ENCODE assay signal across 9 cellular contexts in the genomic region with DNA sequence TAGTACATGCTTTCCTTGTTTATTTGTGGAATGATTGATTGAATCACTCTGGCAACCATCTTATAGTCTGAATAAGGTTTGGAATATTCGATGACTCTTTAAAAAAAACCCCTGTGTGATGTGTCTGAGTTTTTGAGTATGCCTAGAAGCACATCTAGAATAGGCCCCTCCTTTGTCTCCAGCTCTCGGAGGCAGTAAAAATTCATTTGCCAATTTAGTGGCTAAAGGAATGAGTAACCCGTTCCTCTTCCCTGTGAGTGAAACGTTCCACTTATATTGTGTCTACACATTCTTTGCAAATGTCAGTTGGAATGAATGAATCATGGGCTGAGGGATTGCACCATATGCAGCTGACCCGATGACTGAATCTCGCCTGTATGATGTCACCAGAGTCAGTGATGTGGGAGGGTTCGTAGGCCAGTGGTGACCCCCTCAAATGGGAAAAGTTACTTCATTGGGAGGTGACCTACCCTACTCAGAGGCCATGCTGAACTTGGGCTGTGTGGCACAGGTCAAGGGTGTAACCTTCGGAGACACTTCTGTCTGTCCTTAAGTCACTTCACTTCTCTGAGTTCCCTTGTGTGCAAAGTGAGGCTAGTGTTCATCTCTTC. TPM values are rescaled to one million over a fixed set of nuclear protein-coding genes. Genes with fewer than 3 reads are reported as not detected.
DNase-seq lines count a peak whose midpoint lies in the region; ATAC-seq and TF ChIP-seq lines count a peak whose summit lies in the region.
"Had no signal": no experiment of that assay in that cellular context is flagged by ENCODE, and none has a peak within 500 bp of the region (broad histone marks: within the 10 kb centered on the region; RNA-seq: fewer than 3 reads in every experiment).

No MANE protein-coding gene starts in this region.

- H4K20me1 ChIP-seq in PC-3 (ENCODE audit: low read length) (no peaks in the 10 kb centered on the region), GM23338 (replicated peaks; ENCODE audit: insufficient read depth) (no peaks in the 10 kb centered on the region)

- DNase-seq in DMS53 (lab: John Stamatoyannopoulos, UW) (peak; percentile 14), DMS53 treated with DMSO at 0.1 percent for 48 hours (lab: John Stamatoyannopoulos, UW; ENCODE audit: unreplicated experiment) (no peak), PC-3 (peak; percentile 100), dermis blood vessel endothelial cell (peak; percentile 81), GM23338 (ENCODE audit: low spot score) (no peak), NCI-H510A treated with DMSO at 0.1 percent for 48 hours (lab: John Stamatoyannopoulos, UW) (no peak)

- H3K36me3 Mint-ChIP-seq in GM23338 (ENCODE audit: low read depth): no peaks in the 10 kb centered on the region

- H3F3A ChIP-seq in PC-3 (ENCODE audit: low read length, unreplicated experiment) (no peaks in the 10 kb centered on the region), GM23338 (replicated peaks; ENCODE audit: low read depth) (0 out of 2 replicates have a peak, but pooled peaks cover 2% of the 10 kb centered on the region)

- peaks cover 3% of the 10 kb centered on the region for H3K27me3 Mint-ChIP-seq in GM23338 (ENCODE audit: insufficient read depth, low read depth, poor library complexity)

- TF ChIP-seq CTCF in PC-3 (conservative IDR thresholded peaks at IDR 0.05; ENCODE audit: low read depth, low read length) (no peak), GM23338 (conservative IDR thresholded peaks at IDR 0.05; ENCODE audit: low read depth in 2 of 2) (no peak)

- H3K27me3 ChIP-seq in PC-3 (ENCODE audit: low read length) (no peaks in the 10 kb centered on the region), skeletal muscle satellite cell (ENCODE audit: control insufficient read depth, insufficient read depth, low read length) (no peaks in the 10 kb centered on the region), GM23338 (ENCODE audit: insufficient read depth) (no peaks in the 10 kb centered on the region)

- H3K9ac ChIP-seq in PC-3 (ENCODE audit: low read length) (peak overlapping the region; percentile 44), skeletal muscle satellite cell (ENCODE audit: low read depth, low read length) (peak overlapping the region; percentile 51)

- H3K4me2 ChIP-seq in PC-3 (ENCODE audit: low read length) (peak overlapping the region; percentile 11; the same call in 1 of the 2 replicates), skeletal muscle satellite cell (ENCODE audit: low read length) (no peak overlapping the region), GM23338 (no peak overlapping the region)

- no peaks in the 10 kb centered on the region for H3K36me3 ChIP-seq in PC-3 (ENCODE audit: low read depth, low read length)
- H3K36me3 ChIP-seq in skeletal muscle satellite cell (ENCODE audit: insufficient read depth, low read length): no peaks in the 10 kb centered on the region
- no peaks in the 10 kb centered on the region for H3K36me3 ChIP-seq in GM23338 (ENCODE audit: insufficient read depth)

- CTCF ChIA-PET in PC-3 (lab: Charles Lee): interaction anchor here (0.6 to 0.7 kb wide), 3 partner anchors 11 to 477 kb away, joined by 3 to 6 read pairs (median 4); no protein-coding TSS in a partner anchor

- H3K79me2 ChIP-seq in PC-3 (ENCODE audit: low read length): no peaks in the 10 kb centered on the region
- no peaks in the 10 kb centered on the region for H3K79me2 ChIP-seq in GM23338 (replicated peaks; ENCODE audit: insufficient read depth)

- no peaks in the 10 kb centered on the region for H3K9me2 ChIP-seq in PC-3 (replicated peaks; ENCODE audit: low read length)
- no peaks in the 10 kb centered on the region for H3K9me2 ChIP-seq in GM23338 (ENCODE audit: insufficient read depth)

- H2AFZ ChIP-seq in PC-3 (ENCODE audit: low read length) (no peak overlapping the region), GM23338 (no peak overlapping the region)

- no peak overlapping the region for H3K4me3 ChIP-seq in PC-3 (ENCODE audit: low read length)
- H3K4me3 ChIP-seq in skeletal muscle satellite cell (ENCODE audit: low read length): no peak overlapping the region
- H3K4me3 ChIP-seq in GM23338: no peak overlapping the region

- H3K27ac ChIP-seq in PC-3 (ENCODE audit: low read length) (peak overlapping the region; percentile 77), GM23338 (ENCODE audit: low read depth) (no peak overlapping the region)
- H3K27ac ChIP-seq: 22Rv1 had no signal

- no peak overlapping the region for H3K4me3 Mint-ChIP-seq in GM23338

- intact Hi-C loops in PC-3 (cut with micrococcal nuclease): loop anchor here (1.0 to 10.0 kb wide), 8 partner anchors 22 to 1005 kb away; a partner anchor contains a TSS

- H3K4me1 ChIP-seq in PC-3 (ENCODE audit: insufficient read depth, low read length) (peaks cover 40% of the 10 kb centered on the region), skeletal muscle satellite cell (ENCODE audit: control insufficient read depth, insufficient read depth, low read length) (peaks cover 32% of the 10 kb centered on the region), GM23338 (ENCODE audit: insufficient read depth) (no peaks in the 10 kb centered on the region)

- POLR2A ChIA-PET in PC-3 (lab: Charles Lee; ENCODE audit: unreplicated experiment): interaction anchor here (0.5 kb wide), 1 partner anchor 148 kb away, joined by 3 read pairs; no protein-coding TSS in a partner anchor

- H3K9me3 ChIP-seq in PC-3 (ENCODE audit: low read length) (no peaks in the 10 kb centered on the region), skeletal muscle satellite cell (replicated peaks; ENCODE audit: low read length) (no peaks in the 10 kb centered on the region)

- peaks cover 4% of the 10 kb centered on the region; the same call in 1 of the 3 replicates for H3K4me1 Mint-ChIP-seq in GM23338

- ATAC-seq in PC-3 (peak; percentile 75), GM18498 (IDR thresholded peaks at IDR 0.05; ENCODE audit: unreplicated experiment) (no peak), GM23338 (no peak)

- no peak overlapping the region for H3K27ac Mint-ChIP-seq in GM23338

- no TSS peak for BruUV-seq in PC-3 (replicated peaks; lab: Mats Ljungman, UMichigan)

- H3K9me3 Mint-ChIP-seq in GM23338: no peaks in the 10 kb centered on the region

TF ChIP-seq in GM23338, 12 proteins besides CTCF, POLR2A, EP300 and RAD21 (continues in another document):
- TF ChIP-seq EZH2phosphoT487 (IDR thresholded peaks at IDR 0.05; ENCODE audit: unreplicated experiment): no peak
- no peak for TF ChIP-seq JUNB (IDR thresholded peaks at IDR 0.05; ENCODE audit: unreplicated experiment)
- TF ChIP-seq ZNF114 (CRISPR knock-in tag; IDR thresholded peaks at IDR 0.05): no peak
- TF ChIP-seq ZNF331 (CRISPR knock-in tag; IDR thresholded peaks at IDR 0.05; ENCODE audit: low read depth): no peak
- TF ChIP-seq, protein P1, sequence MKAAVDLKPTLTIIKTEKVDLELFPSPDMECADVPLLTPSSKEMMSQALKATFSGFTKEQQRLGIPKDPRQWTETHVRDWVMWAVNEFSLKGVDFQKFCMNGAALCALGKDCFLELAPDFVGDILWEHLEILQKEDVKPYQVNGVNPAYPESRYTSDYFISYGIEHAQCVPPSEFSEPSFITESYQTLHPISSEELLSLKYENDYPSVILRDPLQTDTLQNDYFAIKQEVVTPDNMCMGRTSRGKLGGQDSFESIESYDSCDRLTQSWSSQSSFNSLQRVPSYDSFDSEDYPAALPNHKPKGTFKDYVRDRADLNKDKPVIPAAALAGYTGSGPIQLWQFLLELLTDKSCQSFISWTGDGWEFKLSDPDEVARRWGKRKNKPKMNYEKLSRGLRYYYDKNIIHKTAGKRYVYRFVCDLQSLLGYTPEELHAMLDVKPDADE (IDR thresholded peaks at IDR 0.05): no peak
- no peak for TF ChIP-seq STAT1 (IDR thresholded peaks at IDR 0.05; ENCODE audit: unreplicated experiment)
- no peak for TF ChIP-seq NANOG (IDR thresholded peaks at IDR 0.05; ENCODE audit: borderline replicate concordance)
- TF ChIP-seq POLR2AphosphoS5 (IDR thresholded peaks at IDR 0.05; ENCODE audit: low read depth): no peak
- TF ChIP-seq EZH2 (IDR thresholded peaks at IDR 0.05; ENCODE audit: low read depth, unreplicated experiment): no peak

RNA-seq across cellular contexts. Expression of a gene that starts 21.6 kb away (rescaled TPM):
- total RNA-seq in PC-3 (2014; rRNA removed): 11.3 and 13.4 TPM in 2 replicates
- total RNA-seq in dermis blood vessel endothelial cell: 8.5 and 9.2 TPM in 2 replicates
- total RNA-seq in skeletal muscle satellite cell (2012; rRNA removed): 10.1 and 11.8 TPM in 2 replicates
- 9.1 and 9.4 TPM in 2 replicates for total RNA-seq in GM23338 (2014; rRNA removed; shearing (Covaris generic))
- 2.2 and 3.1 TPM in 2 replicates for polyA plus RNA-seq in GM23338 (2016; fragmentation: Nextera tagmentation; extraction: Ambion mirVana)

RNA-seq across cellular contexts. Expression of a gene that starts 21.8 kb away (rescaled TPM):
- 70.7 and 87.0 TPM in 2 replicates for total RNA-seq in PC-3 (2014; rRNA removed)
- 71.5 and 75.9 TPM in 2 replicates for total RNA-seq in dermis blood vessel endothelial cell
- total RNA-seq in skeletal muscle satellite cell (2012; rRNA removed): 87.7 and 102 TPM in 2 replicates
- total RNA-seq in GM23338 (2014; rRNA removed; shearing (Covaris generic)): 71.7 and 80.2 TPM in 2 replicates
- 117 and 130 TPM in 2 replicates for polyA plus RNA-seq in GM23338 (2016; fragmentation: Nextera tagmentation; extraction: Ambion mirVana)

RNA-seq across cellular contexts. Expression of a gene that starts 42.7 kb away (rescaled TPM):
- total RNA-seq in PC-3 (2014; rRNA removed): 61.5 and 74.1 TPM in 2 replicates
- total RNA-seq in dermis blood vessel endothelial cell: 0.70 and 3.1 TPM in 2 replicates
- 10.3 and 13.7 TPM in 2 replicates for total RNA-seq in skeletal muscle satellite cell (2012; rRNA removed)
- total RNA-seq in GM23338 (2014; rRNA removed; shearing (Covaris generic)): 26.3 and 31.0 TPM in 2 replicates
- polyA plus RNA-seq in GM23338 (2016; fragmentation: Nextera tagmentation; extraction: Ambion mirVana): 6.6 and 8.1 TPM in 2 replicates

RNA-seq across cellular contexts. Expression of a gene that starts 48.9 kb away (rescaled TPM):
- total RNA-seq in PC-3 (2014; rRNA removed) (27.5 and 45.0 TPM in 2 replicates), dermis blood vessel endothelial cell (28.8 and 53.0 TPM in 2 replicates)
- total RNA-seq in skeletal muscle satellite cell (2012; rRNA removed): 18.8 and 19.3 TPM in 2 replicates
- 95.0 and 98.0 TPM in 2 replicates for total RNA-seq in GM23338 (2014; rRNA removed; shearing (Covaris generic))
- polyA plus RNA-seq in GM23338 (2016; fragmentation: Nextera tagmentation; extraction: Ambion mirVana): 83.9 and 106 TPM in 2 replicates

Comparison
In these comparisons a context has a peak if more than half of its experiments do, and no peak if none do; other contexts are left out.
1. DNase-seq: peak in DMS53 (single experiment), PC-3 (single experiment) and dermis blood vessel endothelial cell (single experiment); none in DMS53 treated with DMSO at 0.1 percent for 48 hours (single experiment), GM23338 (single experiment) and NCI-H510A treated with DMSO at 0.1 percent for 48 hours (single experiment).